8 cellular contexts compared by ENCODE assay signal in genomic region chr16:67163903-67164558, GRCh38. TPM values are rescaled to one million over a fixed set of nuclear protein-coding genes. Genes with fewer than 3 reads are reported as not detected.
DNase-seq lines count a peak whose midpoint lies in the region; ATAC-seq and TF ChIP-seq lines count a peak whose summit lies in the region.

No MANE protein-coding gene starts in this region.

- H3K27ac ChIP-seq in DOHH2 (ENCODE audit: low read depth, low read length) (no peak overlapping the region), RWPE1 (peak overlapping the region; percentile 98), prostate gland (peak overlapping the region; percentile 91 to 94)

- intact Hi-C loops in prostate gland (cut with DNase I): no loop called here

- no peak for TF ChIP-seq POLR2A in prostate gland (IDR thresholded peaks at IDR 0.05)

- H3K4me1 ChIP-seq in DOHH2 (ENCODE audit: control insufficient read depth, low read length) (peaks cover 26% of the 10 kb centered on the region), prostate gland (replicated peaks) (peaks cover 25% of the 10 kb centered on the region)

- H3K4me3 ChIP-seq in DOHH2 (ENCODE audit: low read length) (0 out of 2 replicates have a peak overlapping the region, but pooled peaks have one; percentile 33), fibroblast of villous mesenchyme (ENCODE audit: low read depth, low read length) (peak overlapping the region; percentile 47), prostate gland (peak overlapping the region; percentile 27 to 30)

- no peaks in the 10 kb centered on the region for H3K36me3 ChIP-seq in DOHH2 (ENCODE audit: control insufficient read depth, low read length)
- no peaks in the 10 kb centered on the region for H3K36me3 ChIP-seq in prostate gland

- H3K27me3 ChIP-seq in DOHH2 (ENCODE audit: control insufficient read depth, low read length): peaks cover 46% of the 10 kb centered on the region
- H3K27me3 ChIP-seq in prostate gland (replicated peaks; ENCODE audit: insufficient read depth): no peaks in the 10 kb centered on the region

- no peak for DNase-seq in RWPE1 (ENCODE audit: low spot score)
- DNase-seq in fibroblast of villous mesenchyme (ENCODE audit: low read depth): peak; percentile 64
- DNase-seq in prostate gland (ENCODE audit: low spot score): no peak
- no peak for DNase-seq in activated CD4-positive, alpha-beta T cell treated with anti-CD3 and anti-CD28 coated beads, Interleukin-2, amount 50 U/mL, for 1 hour
- DNase-seq in stimulated activated CD4-positive, alpha-beta T cell treated with anti-CD3 and anti-CD28 coated beads, Interleukin-15, amount 100 ng/mL, for 24 hours: no peak

- TF ChIP-seq CTCF in DOHH2 (IDR thresholded peaks at IDR 0.05; ENCODE audit: low read depth, low read length, poor library complexity, severe bottlenecking) (no peak), RWPE1 (conservative IDR thresholded peaks at IDR 0.05; ENCODE audit: low read depth) (no peak), fibroblast of villous mesenchyme (IDR thresholded peaks at IDR 0.05; ENCODE audit: insufficient read depth, low read depth, low read length) (no peak), prostate gland (IDR thresholded peaks at IDR 0.05) (no peak)

- H3K9me2 ChIP-seq in DOHH2 (replicated peaks; ENCODE audit: control insufficient read depth, low read length): no peaks in the 10 kb centered on the region

- H3K4me2 ChIP-seq in DOHH2 (ENCODE audit: low read length): peak overlapping the region; percentile 53

- no peak for ATAC-seq in GM21367 (IDR thresholded peaks at IDR 0.05; ENCODE audit: unreplicated experiment)
- no peak for ATAC-seq in HG02588 (IDR thresholded peaks at IDR 0.05; ENCODE audit: unreplicated experiment)

- POLR2A ChIA-PET in RWPE1 (lab: Yijun Ruan, JAX; ENCODE audit: low non-redundant PET): interaction anchor here (1.2 kb wide), 1 partner anchor 11 kb away, joined by 6 read pairs; no protein-coding TSS in a partner anchor

- H3K9me3 ChIP-seq in DOHH2 (ENCODE audit: control insufficient read depth, insufficient read depth, low read length) (no peaks in the 10 kb centered on the region), prostate gland (no peaks in the 10 kb centered on the region)

- 3% methylated on average over 37 of the region's 39 CpGs for WGBS in prostate gland

- H3F3A ChIP-seq in DOHH2 (ENCODE audit: control insufficient read depth, insufficient read depth): no peaks in the 10 kb centered on the region

- CTCF ChIA-PET in RWPE1 (lab: Yijun Ruan, JAX): interaction anchor here (0.6 to 1.4 kb wide), 4 partner anchors 8 to 15 kb away, joined by 3 to 4 read pairs (median 3); no protein-coding TSS in a partner anchor

- H3K79me2 ChIP-seq in DOHH2 (ENCODE audit: control insufficient read depth, low read length): no peaks in the 10 kb centered on the region

- H4K20me1 ChIP-seq in DOHH2 (ENCODE audit: control insufficient read depth, insufficient read depth, low read depth, low read length): peaks cover 4% of the 10 kb centered on the region; the same call in 1 of the 2 replicates

RNA-seq across cellular contexts. Expression of gene HSF4, which starts 0.5 kb away (rescaled TPM):
- total RNA-seq in fibroblast of villous mesenchyme (2.6 and 3.0 TPM in 2 replicates), prostate gland (100 to 1,000 TPM; 109 to 137 TPM)

RNA-seq across cellular contexts. Expression of gene FBXL8, which starts 4.3 kb away (rescaled TPM):
- total RNA-seq in fibroblast of villous mesenchyme (8.6 and 10.6 TPM in 2 replicates), prostate gland (100 to 1,000 TPM in 1 of 2 donors, 10 to 100 TPM in 1; 67.9 to 124 TPM)

RNA-seq across cellular contexts. Expression of gene TRADD, which starts 4.3 kb away (rescaled TPM):
- total RNA-seq in fibroblast of villous mesenchyme: 12.5 and 18.4 TPM in 2 replicates
- total RNA-seq in prostate gland: 10 to 100 TPM; 33.3 to 56.3 TPM

RNA-seq across cellular contexts. Expression of gene NOL3, which starts 6.3 kb away (rescaled TPM):
- total RNA-seq in fibroblast of villous mesenchyme: 11.7 and 12.2 TPM in 2 replicates
- total RNA-seq in prostate gland: 100 to 1,000 TPM in 1 of 2 donors, 10 to 100 TPM in 1; 60.8 to 129 TPM

RNA-seq across cellular contexts. Expression of gene B3GNT9, which starts 13.2 kb away (rescaled TPM):
- 41.9 and 46.4 TPM in 2 replicates for total RNA-seq in fibroblast of villous mesenchyme
- 10 to 100 TPM; 32.1 to 37.3 TPM for total RNA-seq in prostate gland

Comparison
In these comparisons a context has a peak if more than half of its experiments do, and no peak if none do; other contexts are left out.
1. RNA of gene HSF4, which starts 0.5 kb away (total RNA-seq): 109 to 137 TPM in prostate gland; 2.6 to 3.0 TPM in fibroblast of villous mesenchyme; every median in the first group is over 10 times any median in the second.
2. Peak in every context shown above with its lines, with median percentiles within 50 percentile points of each other: H3K4me3 ChIP-seq.